1 cellular context compared by ENCODE assay signal in genomic region chr17:4968916-4969550, GRCh38.
TF ChIP-seq lines count a peak whose summit lies in the region.

No MANE protein-coding gene starts in this region.

TF ChIP-seq in K562, 482 proteins besides CTCF, POLR2A, EP300 and RAD21 (continued from another document and continues in another):
- TF ChIP-seq MYC (IDR thresholded peaks at IDR 0.05; ENCODE audit: low read depth, low read length) (0 out of 2 replicates have a peak, but pooled peaks have one; percentile 5), MYC (CRISPR knock-in tag; IDR thresholded peaks at IDR 0.05; ENCODE audit: borderline replicate concordance, low read depth) (no peak), HDAC1 (IDR thresholded peaks at IDR 0.05) (no peak), SMARCC2 (IDR thresholded peaks at IDR 0.05; ENCODE audit: low read depth) (no peak), CBFA2T3 (IDR thresholded peaks at IDR 0.05) (no peak), SFPQ (IDR thresholded peaks at IDR 0.05; ENCODE audit: low read depth, low read length) (no peak), VEZF1 (CRISPR knock-in tag; IDR thresholded peaks at IDR 0.05) (no peak), ZC3H8 (IDR thresholded peaks at IDR 0.05) (no peak), PRMT5 (CRISPR knock-in tag; IDR thresholded peaks at IDR 0.05) (no peak), ARID3A (IDR thresholded peaks at IDR 0.05; ENCODE audit: borderline replicate concordance, low read depth, low read length) (no peak), ZFPM2 (CRISPR knock-in tag; IDR thresholded peaks at IDR 0.05) (no peak), TEAD1 (CRISPR knock-in tag; IDR thresholded peaks at IDR 0.05) (no peak), FOSL1 (tag; conservative IDR thresholded peaks at IDR 0.05) (peak; percentile 96), KAT7 (CRISPR knock-in tag; IDR thresholded peaks at IDR 0.05; ENCODE audit: borderline replicate concordance) (no peak), E2F3 (CRISPR knock-in tag; IDR thresholded peaks at IDR 0.05) (no peak), NFXL1 (CRISPR knock-in tag; IDR thresholded peaks at IDR 0.05) (no peak), L3MBTL2 (IDR thresholded peaks at IDR 0.05) (0 out of 2 replicates have a peak, but pooled peaks have one; percentile 26), MCM2 (IDR thresholded peaks at IDR 0.05; ENCODE audit: low read depth) (no peak), ELF2 (CRISPR knock-in tag; IDR thresholded peaks at IDR 0.05) (no peak), DDX20 (tag; IDR thresholded peaks at IDR 0.05; ENCODE audit: low read depth) (no peak), PHF8 (IDR thresholded peaks at IDR 0.05; ENCODE audit: borderline replicate concordance, low read length) (no peak), BMI1 (IDR thresholded peaks at IDR 0.05; ENCODE audit: low read length) (no peak), CHD2 (IDR thresholded peaks at IDR 0.05; ENCODE audit: low read depth, low read length) (no peak), ZNF224 (CRISPR knock-in tag; IDR thresholded peaks at IDR 0.05) (no peak), ZNF766 (CRISPR knock-in tag; conservative IDR thresholded peaks at IDR 0.05) (peak; percentile 57; the same call in 1 of the 2 replicates), CCNT2 (IDR thresholded peaks at IDR 0.05; ENCODE audit: borderline replicate concordance, extremely low read depth, insufficient read length, low read depth, low read length) (no peak), CXXC5 (CRISPR knock-in tag; IDR thresholded peaks at IDR 0.05) (peak; percentile 15), ZNF395 (CRISPR knock-in tag; IDR thresholded peaks at IDR 0.05) (0 out of 2 replicates have a peak, but pooled peaks have one; percentile 61), SMARCA5 (IDR thresholded peaks at IDR 0.05) (no peak), TCF3 (CRISPR knock-in tag; IDR thresholded peaks at IDR 0.05) (no peak), ZNF655 (CRISPR knock-in tag; IDR thresholded peaks at IDR 0.05) (no peak), MTA3 (IDR thresholded peaks at IDR 0.05; ENCODE audit: borderline replicate concordance) (no peak), KDM1A (IDR thresholded peaks at IDR 0.05) (no peak), MGA (IDR thresholded peaks at IDR 0.05) (peak; percentile 21; the same call in 1 of the 2 replicates)
- TF ChIP-seq, protein P1, sequence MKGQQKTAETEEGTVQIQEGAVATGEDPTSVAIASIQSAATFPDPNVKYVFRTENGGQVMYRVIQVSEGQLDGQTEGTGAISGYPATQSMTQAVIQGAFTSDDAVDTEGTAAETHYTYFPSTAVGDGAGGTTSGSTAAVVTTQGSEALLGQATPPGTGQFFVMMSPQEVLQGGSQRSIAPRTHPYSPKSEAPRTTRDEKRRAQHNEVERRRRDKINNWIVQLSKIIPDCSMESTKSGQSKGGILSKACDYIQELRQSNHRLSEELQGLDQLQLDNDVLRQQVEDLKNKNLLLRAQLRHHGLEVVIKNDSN (CRISPR knock-in tag; IDR thresholded peaks at IDR 0.05) = no peak
- TF ChIP-seq, protein P2, sequence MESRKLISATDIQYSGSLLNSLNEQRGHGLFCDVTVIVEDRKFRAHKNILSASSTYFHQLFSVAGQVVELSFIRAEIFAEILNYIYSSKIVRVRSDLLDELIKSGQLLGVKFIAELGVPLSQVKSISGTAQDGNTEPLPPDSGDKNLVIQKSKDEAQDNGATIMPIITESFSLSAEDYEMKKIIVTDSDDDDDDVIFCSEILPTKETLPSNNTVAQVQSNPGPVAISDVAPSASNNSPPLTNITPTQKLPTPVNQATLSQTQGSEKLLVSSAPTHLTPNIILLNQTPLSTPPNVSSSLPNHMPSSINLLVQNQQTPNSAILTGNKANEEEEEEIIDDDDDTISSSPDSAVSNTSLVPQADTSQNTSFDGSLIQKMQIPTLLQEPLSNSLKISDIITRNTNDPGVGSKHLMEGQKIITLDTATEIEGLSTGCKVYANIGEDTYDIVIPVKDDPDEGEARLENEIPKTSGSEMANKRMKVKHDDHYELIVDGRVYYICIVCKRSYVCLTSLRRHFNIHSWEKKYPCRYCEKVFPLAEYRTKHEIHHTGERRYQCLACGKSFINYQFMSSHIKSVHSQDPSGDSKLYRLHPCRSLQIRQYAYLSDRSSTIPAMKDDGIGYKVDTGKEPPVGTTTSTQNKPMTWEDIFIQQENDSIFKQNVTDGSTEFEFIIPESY (CRISPR knock-in tag; IDR thresholded peaks at IDR 0.05) = peak; percentile 98
